9 cellular contexts compared by ENCODE assay signal in genomic region chrX:70979136-70979762, GRCh38. TPM values are rescaled to one million over a fixed set of nuclear protein-coding genes. Genes with fewer than 3 reads are reported as not detected.
DNase-seq lines count a peak whose midpoint lies in the region; ATAC-seq and TF ChIP-seq lines count a peak whose summit lies in the region.
"Had no signal": no experiment of that assay in that cellular context is flagged by ENCODE, and none has a peak within 500 bp of the region (broad histone marks: within the 10 kb centered on the region; RNA-seq: fewer than 3 reads in every experiment).

No MANE protein-coding gene starts in this region.

- DNase-seq in activated CD4-positive, alpha-beta T cell treated with anti-CD3 and anti-CD28 coated beads, Interleukin-2, amount 10 ng/mL, durations not matched to agents 24 days and 14 days = peak; percentile 55
- DNase-seq in activated CD4-positive, alpha-beta T cell treated with anti-CD3 and anti-CD28 coated beads, Interleukin-2, amount 50 U/mL, for 1 hour = no peak
- DNase-seq in fibroblast of peridontal ligament (ENCODE audit: extremely low read depth) (peak; percentile 49), HK-2 (ENCODE audit: unreplicated experiment) (no peak), SW 1271 (lab: John Stamatoyannopoulos, UW) (no peak)
- peak; percentile 2 for DNase-seq in stimulated activated naive CD8-positive, alpha-beta T cell treated with anti-CD3 and anti-CD28 coated beads, Interleukin-15, Interleukin-2, amounts not matched to agents 100 U/mL and 50 U/mL, for 24 hours

- H3K27ac Mint-ChIP-seq in activated CD4-positive, alpha-beta T cell treated with anti-CD3 and anti-CD28 coated beads, Interleukin-2, amount 10 ng/mL, durations not matched to agents 24 days and 14 days = no peak overlapping the region

- no peaks in the 10 kb centered on the region for H4K20me1 ChIP-seq in OCI-LY3 (ENCODE audit: insufficient read depth, low read length)

- H3K36me3 ChIP-seq in OCI-LY3 (replicated peaks; ENCODE audit: low read depth, low read length) = no peaks in the 10 kb centered on the region

- no peaks in the 10 kb centered on the region for H3K79me2 ChIP-seq in OCI-LY3 (ENCODE audit: low read length)

- H3K9ac ChIP-seq in OCI-LY3 (ENCODE audit: low read length) = no peak overlapping the region

- no peaks in the 10 kb centered on the region for H3K9me3 ChIP-seq in OCI-LY3 (ENCODE audit: insufficient read depth, low read length)

- H3K9me3 Mint-ChIP-seq in activated CD4-positive, alpha-beta T cell treated with anti-CD3 and anti-CD28 coated beads, Interleukin-2, amount 10 ng/mL, durations not matched to agents 24 days and 14 days = no peaks in the 10 kb centered on the region

- no peak for ATAC-seq in stimulated activated naive CD8-positive, alpha-beta T cell treated with anti-CD3 and anti-CD28 coated beads, Interleukin-15, Interleukin-2, amounts not matched to agents 100 U/mL and 50 U/mL, for 24 hours
- no peak for ATAC-seq in GM21526 (IDR thresholded peaks at IDR 0.05; ENCODE audit: low FRiP score, unreplicated experiment)

- H3K27ac ChIP-seq in OCI-LY3 (ENCODE audit: low read length) = no peak overlapping the region
- H3K27ac ChIP-seq: SK-N-MC had no signal

- H2AFZ ChIP-seq in OCI-LY3 (ENCODE audit: low read depth, low read length) = peak overlapping the region; percentile 96

- peak overlapping the region; percentile 53 for H3K4me2 ChIP-seq in OCI-LY3 (ENCODE audit: low read length)

- intact Hi-C loops in activated CD4-positive, alpha-beta T cell treated with anti-CD3 and anti-CD28 coated beads, Interleukin-2, amount 10 ng/mL, durations not matched to agents 24 days and 14 days (cut with micrococcal nuclease) = loop anchor here (10.0 kb wide), 1 partner anchor 544 kb away; no protein-coding TSS in a partner anchor

- H3K4me3 ChIP-seq in OCI-LY3 (ENCODE audit: low read length) = no peak overlapping the region
- H3K4me3 ChIP-seq: SK-N-MC had no signal

- TF ChIP-seq CTCF in OCI-LY3 (IDR thresholded peaks at IDR 0.05; ENCODE audit: low read depth, low read length) = peak; percentile 50

- H3K4me3 Mint-ChIP-seq in activated CD4-positive, alpha-beta T cell treated with anti-CD3 and anti-CD28 coated beads, Interleukin-2, amount 10 ng/mL, durations not matched to agents 24 days and 14 days = no peak overlapping the region

- no peaks in the 10 kb centered on the region for H3K4me1 ChIP-seq in OCI-LY3 (ENCODE audit: low read length)

- no peaks in the 10 kb centered on the region for H3K36me3 Mint-ChIP-seq in activated CD4-positive, alpha-beta T cell treated with anti-CD3 and anti-CD28 coated beads, Interleukin-2, amount 10 ng/mL, durations not matched to agents 24 days and 14 days (ENCODE audit: low read depth)

- H3K27me3 ChIP-seq in OCI-LY3 (ENCODE audit: low read depth, low read length) = no peaks in the 10 kb centered on the region

- no peaks in the 10 kb centered on the region for H3K4me1 Mint-ChIP-seq in activated CD4-positive, alpha-beta T cell treated with anti-CD3 and anti-CD28 coated beads, Interleukin-2, amount 10 ng/mL, durations not matched to agents 24 days and 14 days

- H3K27me3 Mint-ChIP-seq in activated CD4-positive, alpha-beta T cell treated with anti-CD3 and anti-CD28 coated beads, Interleukin-2, amount 10 ng/mL, durations not matched to agents 24 days and 14 days = peaks cover 3% of the 10 kb centered on the region

RNA-seq across cellular contexts. Expression of gene SLC7A3, which starts 48.4 kb away (rescaled TPM):
- total RNA-seq in activated CD4-positive, alpha-beta T cell treated with anti-CD3 and anti-CD28 coated beads, Interleukin-2, amount 10 ng/mL, durations not matched to agents 24 days and 14 days = not detected in 2 replicates

Comparison
In these comparisons a context has a peak if more than half of its experiments do, and no peak if none do; other contexts are left out.
1. DNase-seq: peak in activated CD4-positive, alpha-beta T cell treated with anti-CD3 and anti-CD28 coated beads, Interleukin-2, amount 10 ng/mL, durations not matched to agents 24 days and 14 days (single experiment), fibroblast of peridontal ligament (single experiment) and stimulated activated naive CD8-positive, alpha-beta T cell treated with anti-CD3 and anti-CD28 coated beads, Interleukin-15, Interleukin-2, amounts not matched to agents 100 U/mL and 50 U/mL, for 24 hours (single experiment); none in activated CD4-positive, alpha-beta T cell treated with anti-CD3 and anti-CD28 coated beads, Interleukin-2, amount 50 U/mL, for 1 hour (single experiment), HK-2 (single experiment) and SW 1271 (0 of 2).